ENCODE assay signal across 3 cellular contexts in the genomic region with DNA sequence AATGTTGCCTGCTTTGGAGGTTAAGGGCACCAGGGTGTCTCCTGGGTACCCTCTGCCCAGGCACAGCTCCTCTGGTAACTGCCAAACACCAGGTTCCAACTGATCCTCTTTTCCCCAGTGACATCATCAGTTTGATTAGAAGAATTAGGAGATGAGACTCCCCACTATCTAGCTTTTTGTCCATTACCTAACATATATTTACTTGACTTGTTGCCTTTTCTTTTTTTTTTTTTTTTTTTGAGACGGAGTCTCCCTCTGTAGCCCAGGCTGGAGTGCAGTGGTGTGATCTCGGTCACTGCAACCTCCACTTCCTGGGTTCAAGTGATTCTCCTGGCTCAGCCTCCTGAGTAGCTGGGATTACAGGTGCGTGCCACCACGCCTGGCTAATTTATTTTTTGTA. TPM values are rescaled to one million over a fixed set of nuclear protein-coding genes. Genes with fewer than 3 reads are reported as not detected.
"Had no signal": no experiment of that assay in that cellular context is flagged by ENCODE, and none has a peak within 500 bp of the region (broad histone marks: within the 10 kb centered on the region; RNA-seq: fewer than 3 reads in every experiment).

A gene with protein sequence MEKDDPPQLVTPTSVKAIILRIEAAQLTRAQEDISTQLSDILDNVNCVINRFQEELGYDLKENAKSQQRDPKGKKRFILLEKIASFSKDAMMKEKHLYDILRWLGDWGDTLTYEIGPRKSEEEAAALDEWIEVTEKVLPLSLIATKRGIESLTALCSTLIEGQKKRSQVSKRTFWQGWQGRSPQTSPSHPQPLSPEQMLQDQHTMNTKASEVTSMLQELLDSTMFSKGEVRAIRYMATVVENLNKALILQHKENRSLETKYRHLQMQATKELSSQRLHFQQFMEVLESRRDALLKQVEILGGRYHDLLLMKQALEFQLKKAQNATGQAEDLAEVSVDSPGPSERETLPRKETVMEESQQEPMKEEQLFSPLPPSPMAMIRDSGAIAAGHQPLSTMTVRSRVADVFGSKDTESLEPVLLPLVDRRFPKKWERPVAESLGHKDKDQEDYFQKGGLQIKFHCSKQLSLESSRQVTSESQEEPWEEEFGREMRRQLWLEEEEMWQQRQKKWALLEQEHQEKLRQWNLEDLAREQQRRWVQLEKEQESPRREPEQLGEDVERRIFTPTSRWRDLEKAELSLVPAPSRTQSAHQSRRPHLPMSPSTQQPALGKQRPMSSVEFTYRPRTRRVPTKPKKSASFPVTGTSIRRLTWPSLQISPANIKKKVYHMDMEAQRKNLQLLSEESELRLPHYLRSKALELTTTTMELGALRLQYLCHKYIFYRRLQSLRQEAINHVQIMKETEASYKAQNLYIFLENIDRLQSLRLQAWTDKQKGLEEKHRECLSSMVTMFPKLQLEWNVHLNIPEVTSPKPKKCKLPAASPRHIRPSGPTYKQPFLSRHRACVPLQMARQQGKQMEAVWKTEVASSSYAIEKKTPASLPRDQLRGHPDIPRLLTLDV (minus strand): TSS at position 101 of the 400 bp plus-strand sequence. CDS start 162 bp downstream, outside the sequence.

RNA-seq across cellular contexts. Expression of the gene that starts here (rescaled TPM):
- total RNA-seq: occipital lobe, temporal lobe, vagina had no signal
